ENCODE assay signal across 16 cellular contexts in genomic region chr16:75097191-75097761, GRCh38. TPM values are rescaled to one million over a fixed set of nuclear protein-coding genes. Genes with fewer than 3 reads are reported as not detected.
DNase-seq lines count a peak whose midpoint lies in the region; ATAC-seq and TF ChIP-seq lines count a peak whose summit lies in the region.
"Had no signal": no experiment of that assay in that cellular context is flagged by ENCODE, and none has a peak within 500 bp of the region (broad histone marks: within the 10 kb centered on the region; RNA-seq: fewer than 3 reads in every experiment).

No MANE protein-coding gene starts in this region.

- peaks cover 72% of the 10 kb centered on the region for H3K79me2 ChIP-seq in parathyroid adenoma

- no peak for TF ChIP-seq POLR2A in body of pancreas (IDR thresholded peaks at IDR 0.05)

- intact Hi-C loops in Caco-2 (cut with micrococcal nuclease; ENCODE audit: unreplicated experiment) (loop anchor here (2.0 kb wide), 2 partner anchors 14 to 38 kb away; no protein-coding TSS in a partner anchor), body of pancreas (cut with DNase I) (loop anchor here (5.0 kb wide), 1 partner anchor 105 kb away; no protein-coding TSS in a partner anchor)

- no peak for DNase-seq in CD4-positive, CD25-positive, alpha-beta regulatory T cell
- DNase-seq in Caco-2 (no peak), body of pancreas (no peak)
- DNase-seq: activated CD8-positive, alpha-beta memory T cell treated with anti-CD3 and anti-CD28 coated beads, Interleukin-2, amount 50 U/mL, for 4 hours; adrenal gland; cerebellar nuclear complex; Kasumi-1; NCI-H1436 treated with DMSO at 0.1 percent for 48 hours; NCI-H446 had no signal

- H3K27me3 Mint-ChIP-seq in CD4-positive, CD25-positive, alpha-beta regulatory T cell: no peaks in the 10 kb centered on the region
- H3K27me3 Mint-ChIP-seq in Caco-2 (ENCODE audit: insufficient read depth, unreplicated experiment): no peaks in the 10 kb centered on the region

- peak overlapping the region; percentile 93 for H3K27ac ChIP-seq in CD4-positive, CD25-positive, alpha-beta regulatory T cell (ENCODE audit: insufficient read depth, low read length, poor library complexity, severe bottlenecking)
- peak overlapping the region; percentile 9 to 51 (median 45) for H3K27ac ChIP-seq in body of pancreas
- H3K27ac ChIP-seq in parathyroid adenoma: peak overlapping the region; percentile 52
- H3K27ac ChIP-seq: HL-60, SJCRH30 had no signal

- H3K4me3 Mint-ChIP-seq in CD4-positive, CD25-positive, alpha-beta regulatory T cell: peak overlapping the region in 1 of 4 donors; percentile 43
- no peak overlapping the region for H3K4me3 Mint-ChIP-seq in Caco-2 (ENCODE audit: unreplicated experiment)

- peak overlapping the region; percentile 34 for H3K4me2 ChIP-seq in parathyroid adenoma (ENCODE audit: low read length)

- peaks cover 6 to 46% (median 29%) of the 10 kb centered on the region in 4 donors for H3K4me1 Mint-ChIP-seq in CD4-positive, CD25-positive, alpha-beta regulatory T cell
- H3K4me1 Mint-ChIP-seq in Caco-2 (ENCODE audit: low read depth, unreplicated experiment): peaks cover 20% of the 10 kb centered on the region

- POLR2A ChIA-PET in Caco-2 (lab: Charles Lee): interaction anchor here (0.5 to 1.4 kb wide), 3 partner anchors 27 to 99 kb away, joined by 4 to 12 read pairs (median 8); partner anchors contain the start of gene ZNRF1

- no TSS peak for BruUV-seq in Caco-2 (replicated peaks; lab: Mats Ljungman, UMichigan)

- no peaks in the 10 kb centered on the region for H3K27me3 ChIP-seq in CD4-positive, CD25-positive, alpha-beta regulatory T cell (ENCODE audit: control insufficient read depth, insufficient read depth, low read length)
- H3K27me3 ChIP-seq in Caco-2 (replicated peaks; ENCODE audit: control insufficient read depth, insufficient read depth, low read length) (no peaks in the 10 kb centered on the region), body of pancreas (no peaks in the 10 kb centered on the region), parathyroid adenoma (ENCODE audit: control insufficient read depth, insufficient read depth, low read length) (no peaks in the 10 kb centered on the region)
- H3K27me3 ChIP-seq: adrenal gland, SJCRH30 had no signal

- H3K4me1 ChIP-seq in CD4-positive, CD25-positive, alpha-beta regulatory T cell (ENCODE audit: control insufficient read depth, insufficient read depth, low read length, poor library complexity, severe bottlenecking): peaks cover 35% of the 10 kb centered on the region
- H3K4me1 ChIP-seq in Caco-2 (peaks cover 24% of the 10 kb centered on the region), body of pancreas (peaks cover 50% of the 10 kb centered on the region), parathyroid adenoma (peaks cover 50% of the 10 kb centered on the region)

- 86 to 90% methylated on average over 10 of the region's 10 CpGs for WGBS in body of pancreas, 2 donors

- H3K9ac ChIP-seq in parathyroid adenoma: no peak overlapping the region

- H3K27ac Mint-ChIP-seq in CD4-positive, CD25-positive, alpha-beta regulatory T cell: peak overlapping the region; percentile 71 to 87 (median 74)
- peak overlapping the region; percentile 84 for H3K27ac Mint-ChIP-seq in Caco-2 (ENCODE audit: unreplicated experiment)

- no peaks in the 10 kb centered on the region for H3K36me3 Mint-ChIP-seq in CD4-positive, CD25-positive, alpha-beta regulatory T cell
- peaks cover 25% of the 10 kb centered on the region for H3K36me3 Mint-ChIP-seq in Caco-2 (ENCODE audit: insufficient read depth, unreplicated experiment)

- TF ChIP-seq CTCF in Caco-2 (IDR thresholded peaks at IDR 0.05; ENCODE audit: insufficient read depth in 1 of 2, low read depth in 1 of 2, low read length in 1 of 2, severe bottlenecking in 1 of 2, unreplicated experiment in 1 of 2) (no peak), body of pancreas (IDR thresholded peaks at IDR 0.05) (no peak), parathyroid adenoma (IDR thresholded peaks at IDR 0.05) (no peak)

- CTCF ChIA-PET in Caco-2 (lab: Charles Lee): interaction anchor here (1.0 to 2.0 kb wide), 4 partner anchors 14 to 112 kb away, joined by 7 to 24 read pairs (median 18); partner anchors contain the start of genes WDR59 and ZNRF1

- H3K36me3 ChIP-seq in CD4-positive, CD25-positive, alpha-beta regulatory T cell (ENCODE audit: control insufficient read depth, insufficient read depth, low read length): no peaks in the 10 kb centered on the region
- H3K36me3 ChIP-seq in Caco-2 (ENCODE audit: control insufficient read depth, insufficient read depth, low read length) (peaks cover 1% of the 10 kb centered on the region), body of pancreas (replicated peaks in 1 of 2; ENCODE audit: insufficient read depth in 1 of 2, low read depth in 2 of 2) (no peaks in the 10 kb centered on the region), parathyroid adenoma (ENCODE audit: control insufficient read depth, insufficient read depth, low read length) (no peaks in the 10 kb centered on the region)
- H3K36me3 ChIP-seq: adrenal gland, SJCRH30 had no signal

- no peak overlapping the region for H3K4me3 ChIP-seq in CD4-positive, CD25-positive, alpha-beta regulatory T cell (ENCODE audit: low read depth, low read length)
- no peak overlapping the region for H3K4me3 ChIP-seq in Caco-2 (ENCODE audit: low read depth, low read length)
- no peak overlapping the region for H3K4me3 ChIP-seq in body of pancreas
- H3K4me3 ChIP-seq in parathyroid adenoma (ENCODE audit: low read depth, low read length): no peak overlapping the region
- H3K4me3 ChIP-seq: adrenal gland, SJCRH30 had no signal

- H3K9me3 Mint-ChIP-seq in CD4-positive, CD25-positive, alpha-beta regulatory T cell: peaks cover 0 to 2% (median 0%) of the 10 kb centered on the region in 7 donors
- no peaks in the 10 kb centered on the region for H3K9me3 Mint-ChIP-seq in Caco-2 (ENCODE audit: unreplicated experiment)

- H3K9me3 ChIP-seq in CD4-positive, CD25-positive, alpha-beta regulatory T cell (ENCODE audit: control insufficient read depth in 2 of 2, low read length in 2 of 2): no peaks in the 10 kb centered on the region
- H3K9me3 ChIP-seq in Caco-2 (no peaks in the 10 kb centered on the region), body of pancreas (no peaks in the 10 kb centered on the region), parathyroid adenoma (ENCODE audit: control insufficient read depth, low read length) (no peaks in the 10 kb centered on the region)
- H3K9me3 ChIP-seq: adrenal gland, SJCRH30 had no signal

- ATAC-seq in CD4-positive, CD25-positive, alpha-beta regulatory T cell (ENCODE audit: low read depth in 2 of 2): no peak
- ATAC-seq in body of pancreas (no peak), GM18868 (IDR thresholded peaks at IDR 0.05; ENCODE audit: unreplicated experiment) (no peak), GM21723 (IDR thresholded peaks at IDR 0.05; ENCODE audit: unreplicated experiment) (no peak), GM21825 (IDR thresholded peaks at IDR 0.05; ENCODE audit: unreplicated experiment) (no peak)
- no peak for ATAC-seq in activated CD4-positive, CD25-positive, alpha-beta regulatory T cell treated with anti-CD3 and anti-CD28 coated beads, Interleukin-2, amount 50 U/mL, for 24 hours

- H2AFZ ChIP-seq in parathyroid adenoma: no peak overlapping the region

RNA-seq across cellular contexts. Expression of gene LDHD, which starts 19.3 kb away (rescaled TPM):
- total RNA-seq in CD4-positive, CD25-positive, alpha-beta regulatory T cell: not detected
- under 1 TPM in 3 of 4 donors, not detected in 1; 0.10 to 0.32 (median 0.15) TPM for polyA plus RNA-seq in CD4-positive, CD25-positive, alpha-beta regulatory T cell
- total RNA-seq in Caco-2 (2022) (4.1 and 4.5 TPM in 2 replicates), body of pancreas (10 to 100 TPM; 27.7 to 28.3 TPM)

RNA-seq across cellular contexts. Expression of gene ZFP1, which starts 51.0 kb away (rescaled TPM):
- total RNA-seq in CD4-positive, CD25-positive, alpha-beta regulatory T cell: 14.2 TPM
- polyA plus RNA-seq in CD4-positive, CD25-positive, alpha-beta regulatory T cell: 10 to 100 TPM; 15.6 to 19.2 (median 16.7) TPM
- total RNA-seq in Caco-2 (2022) (11.4 and 14.2 TPM in 2 replicates), body of pancreas (1 to 10 TPM; 1.6 to 3.4 TPM)
